Comparison of ENCODE assay signal across 8 cellular contexts in genomic region chr3:101849714-101850326, GRCh38. TPM values are rescaled to one million over a fixed set of nuclear protein-coding genes. Genes with fewer than 3 reads are reported as not detected.
DNase-seq lines count a peak whose midpoint lies in the region; ATAC-seq and TF ChIP-seq lines count a peak whose summit lies in the region.

No MANE protein-coding gene starts in this region.

- no peaks in the 10 kb centered on the region for H3K9me2 ChIP-seq in Karpas-422 (replicated peaks; ENCODE audit: insufficient read depth, low read length)

- no peaks in the 10 kb centered on the region for H3K36me3 ChIP-seq in Karpas-422 (ENCODE audit: insufficient read depth, low read length)
- peaks cover 36% of the 10 kb centered on the region for H3K36me3 ChIP-seq in muscle layer of colon (ENCODE audit: insufficient read depth, low read length)

- H3K27me3 ChIP-seq in Karpas-422 (ENCODE audit: low read length) (0 out of 2 replicates have a peak, but pooled peaks cover 3% of the 10 kb centered on the region), muscle layer of colon (ENCODE audit: control insufficient read depth in 1 of 2, insufficient read depth in 2 of 2, low read length in 2 of 2) (no peaks in the 10 kb centered on the region)

- peak overlapping the region; percentile 78; the same call in 1 of the 2 replicates for H2AFZ ChIP-seq in Karpas-422 (ENCODE audit: low read length)

- peak overlapping the region; percentile 99 for H3K4me2 ChIP-seq in Karpas-422 (ENCODE audit: low read depth, low read length, poor library complexity, severe bottlenecking)

- H3K4me3 ChIP-seq in Karpas-422 (ENCODE audit: low read length) (peak overlapping the region; percentile 81), muscle layer of colon (ENCODE audit: low read depth in 1 of 2, low read length in 2 of 2) (peak overlapping the region; percentile 73 to 87)

- H3K4me1 Mint-ChIP-seq in stimulated activated memory B cell treated with anti-CD40 and anti-IgM and Interleukin-4, amounts not matched to agents 10 μg/mL and 1 μg/mL and 100 μg/mL, for 72 hours = peaks cover 44% of the 10 kb centered on the region

- no peaks in the 10 kb centered on the region for H3K9me3 Mint-ChIP-seq in stimulated activated memory B cell treated with anti-CD40 and anti-IgM and Interleukin-4, amounts not matched to agents 10 μg/mL and 1 μg/mL and 100 μg/mL, for 72 hours

- DNase-seq in GM10266 (ENCODE audit: extremely low spot score) = peak; percentile 50
- DNase-seq in Karpas-422 = peak; percentile 65
- peak; percentile 27 to 39 for DNase-seq in activated CD4-positive, alpha-beta T cell treated with anti-CD3 and anti-CD28 coated beads, Interleukin-2, amount 50 U/mL, for 24 hours (ENCODE audit: low read depth in 1 of 2, low spot score in 1 of 2)
- peak; percentile 35 for DNase-seq in effector CD4-positive, alpha-beta T cell
- no peak for DNase-seq in HK-2 (ENCODE audit: unreplicated experiment)

- H3K9ac ChIP-seq in Karpas-422 (ENCODE audit: low read length) = peak overlapping the region; percentile 72
- H3K9ac ChIP-seq in muscle layer of colon (ENCODE audit: low read length) = peak overlapping the region; percentile 92

- no peaks in the 10 kb centered on the region for H3K27me3 Mint-ChIP-seq in stimulated activated memory B cell treated with anti-CD40 and anti-IgM and Interleukin-4, amounts not matched to agents 10 μg/mL and 1 μg/mL and 100 μg/mL, for 72 hours

- H3K9me3 ChIP-seq in Karpas-422 (ENCODE audit: low read length) (no peaks in the 10 kb centered on the region), muscle layer of colon (ENCODE audit: low read length) (no peaks in the 10 kb centered on the region)

- H3K4me3 Mint-ChIP-seq in stimulated activated memory B cell treated with anti-CD40 and anti-IgM and Interleukin-4, amounts not matched to agents 10 μg/mL and 1 μg/mL and 100 μg/mL, for 72 hours = peak overlapping the region; percentile 88

- H3K4me1 ChIP-seq in Karpas-422 (ENCODE audit: low read length) (peaks cover 18% of the 10 kb centered on the region), muscle layer of colon (ENCODE audit: insufficient read depth, low read length) (peaks cover 23% of the 10 kb centered on the region)

- H3K27ac ChIP-seq in Karpas-422 (ENCODE audit: low read length) (no peak overlapping the region), muscle layer of colon (ENCODE audit: low read depth, low read length) (peak overlapping the region; percentile 91)

- H3K79me2 ChIP-seq in Karpas-422 (ENCODE audit: low read length) = no peaks in the 10 kb centered on the region

- peak; percentile 25 for ATAC-seq in GM21619 (IDR thresholded peaks at IDR 0.05; ENCODE audit: unreplicated experiment)
- ATAC-seq in stimulated activated memory B cell treated with anti-CD40 and anti-IgM and Interleukin-4, amounts not matched to agents 10 μg/mL and 1 μg/mL and 100 μg/mL, for 72 hours = peak; percentile 65

- no peaks in the 10 kb centered on the region for H4K20me1 ChIP-seq in Karpas-422 (ENCODE audit: insufficient read depth, low read depth, low read length)

- TF ChIP-seq CTCF in GM10266 (IDR thresholded peaks at IDR 0.05; ENCODE audit: control insufficient read depth, insufficient read depth, low read depth, missing control alignments) = peak; percentile 43

- H3K27ac Mint-ChIP-seq in stimulated activated memory B cell treated with anti-CD40 and anti-IgM and Interleukin-4, amounts not matched to agents 10 μg/mL and 1 μg/mL and 100 μg/mL, for 72 hours = peak overlapping the region; percentile 97

- peaks cover 59% of the 10 kb centered on the region for H3K36me3 Mint-ChIP-seq in stimulated activated memory B cell treated with anti-CD40 and anti-IgM and Interleukin-4, amounts not matched to agents 10 μg/mL and 1 μg/mL and 100 μg/mL, for 72 hours

RNA-seq across cellular contexts. Expression of gene NFKBIZ, which starts 0.5 kb away (rescaled TPM):
- total RNA-seq in Karpas-422 (2014; rRNA removed; shearing (Covaris generic); ENCODE audit: low replicate concordance) = 0.76 and 6.3 TPM in 2 replicates
